Comparison of ENCODE assay signal across 17 cellular contexts in the genomic region with DNA sequence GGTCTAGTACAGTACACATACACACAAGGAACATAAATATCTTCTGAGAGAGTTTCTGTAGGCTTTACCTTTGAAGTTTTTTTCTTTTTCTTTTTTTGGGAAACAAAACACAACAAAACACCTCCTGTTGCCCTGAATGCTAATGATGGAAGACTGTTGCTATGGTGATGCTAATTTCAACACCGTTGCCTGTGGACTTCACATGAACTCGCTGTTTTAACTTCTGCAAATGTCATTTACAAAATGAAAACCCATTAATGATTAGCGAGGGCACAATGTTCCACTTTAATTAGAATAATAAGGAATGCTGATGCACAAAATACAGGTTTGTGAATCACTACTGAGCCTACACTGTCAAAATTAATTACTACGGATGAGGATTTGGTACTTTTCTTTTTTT.
DNase-seq lines count a peak whose midpoint lies in the region; ATAC-seq, FAIRE-seq and TF ChIP-seq lines count a peak whose summit lies in the region.
"Had no signal": no experiment of that assay in that cellular context is flagged by ENCODE, and none has a peak within 500 bp of the region (broad histone marks: within the 10 kb centered on the region; RNA-seq: fewer than 3 reads in every experiment).

No MANE protein-coding gene starts in this region.

- H3K27me3 Mint-ChIP-seq in brain, result no peaks in the 10 kb centered on the region

- no peak for TF ChIP-seq EP300 in HepG2 (IDR thresholded peaks at IDR 0.05; ENCODE audit: low read depth in 2 of 2, low read length in 2 of 2)
- no peak for TF ChIP-seq EP300 in HepG2 (CRISPR knock-in tag; IDR thresholded peaks at IDR 0.05; ENCODE audit: borderline replicate concordance)

- H3K36me3 ChIP-seq in liver (ENCODE audit: control insufficient read depth in 4 of 4, insufficient read depth in 3 of 4, low read depth in 1 of 4, low read length in 3 of 4) (no peaks in the 10 kb centered on the region), HepG2 (replicated peaks in 1 of 2; ENCODE audit: control insufficient read depth in 1 of 2, insufficient read depth in 2 of 2, low read length in 2 of 2) (no peaks in the 10 kb centered on the region), keratinocyte (ENCODE audit: control insufficient read depth in 2 of 2, extremely low read depth in 1 of 2, insufficient read depth in 2 of 2, low read length in 2 of 2) (no peaks in the 10 kb centered on the region), brain microvascular endothelial cell (replicated peaks) (no peaks in the 10 kb centered on the region)
- H3K36me3 ChIP-seq: HAP-1 had no signal

- H3K79me2 ChIP-seq in HepG2 (ENCODE audit: insufficient read depth, low read length), result no peaks in the 10 kb centered on the region
- H3K79me2 ChIP-seq in keratinocyte (ENCODE audit: control insufficient read depth, insufficient read depth, low read length), result no peaks in the 10 kb centered on the region

- DNase-seq in HepG2 (ENCODE audit: low spot score) (no peak), keratinocyte (ENCODE audit: low read depth, low spot score) (no peak), retinal pigment epithelial cell (ENCODE audit: low read depth) (peak; percentile 15), GM20000 (ENCODE audit: low spot score) (no peak), brain microvascular endothelial cell (no peak)
- DNase-seq in activated CD4-positive, CD25-positive, alpha-beta regulatory T cell treated with anti-CD3 and anti-CD28 coated beads, Interleukin-2, amount 50 U/mL, for 72 hours, result no peak
- DNase-seq: Caco-2; CD8-positive, alpha-beta memory T cell; DND-41; GF-D8; GM23248 had no signal

- dilution Hi-C loops in keratinocyte (cut with MboI; ENCODE audit: extremely low pct_ligation_motif_present, low sequenced_read_pairs), result no loop called here

- CTCF ChIA-PET in HepG2 (lab: Yijun Ruan, JAX; ENCODE audit: low intra/inter-chr PET ratio, low total read pairs), result no interaction called here

- no peak overlapping the region for H3K27ac ChIP-seq in liver (ENCODE audit: low read depth in 1 of 2, low read length in 2 of 2)
- no peak overlapping the region for H3K27ac ChIP-seq in HepG2 (ENCODE audit: extremely low read length, insufficient read depth, low read length)
- H3K27ac ChIP-seq in keratinocyte (ENCODE audit: control insufficient read depth, insufficient read depth, low read length), result no peak overlapping the region
- H3K27ac ChIP-seq in brain microvascular endothelial cell, result no peak overlapping the region
- H3K27ac ChIP-seq: 22Rv1, BLaER1, GM23248 had no signal

- H3K9me1 ChIP-seq in keratinocyte (ENCODE audit: control insufficient read depth, extremely low read depth, insufficient read depth, low read length), result no peaks in the 10 kb centered on the region

- WGBS in liver, result 35% methylated on average over 4 of the region's 4 CpGs
- 41% methylated on average over 4 of the region's 4 CpGs for WGBS in HepG2 (ENCODE audit: low lambda C conversion rate)

- FAIRE-seq in HepG2 (lab: Jason Lieb, UNC) (no peak), keratinocyte (lab: Jason Lieb, UNC) (peak; percentile 9)
- FAIRE-seq: HTR-8/SVneo had no signal

- ATAC-seq in HepG2, result no peak

- peaks cover 12% of the 10 kb centered on the region for H3K4me1 Mint-ChIP-seq in brain
- H3K4me1 Mint-ChIP-seq: CD8-positive, alpha-beta memory T cell had no signal

- peaks cover 0 to 2% (median 0%) of the 10 kb centered on the region in 4 donors for H3K9me3 ChIP-seq in liver (ENCODE audit: control insufficient read depth in 4 of 4, low read length in 3 of 4)
- H3K9me3 ChIP-seq in HepG2 (ENCODE audit: low read length), result no peaks in the 10 kb centered on the region
- H3K9me3 ChIP-seq in keratinocyte (ENCODE audit: control insufficient read depth, low read depth, low read length), result no peaks in the 10 kb centered on the region
- H3K9me3 ChIP-seq: Caco-2, HAP-1 had no signal

- H2AFZ ChIP-seq in HepG2 (ENCODE audit: low read length), result no peak overlapping the region
- peak overlapping the region; percentile 19 for H2AFZ ChIP-seq in keratinocyte (ENCODE audit: control insufficient read depth, low read length)
- H2AFZ ChIP-seq: GM23248 had no signal

- in situ Hi-C loops in HepG2 (cut with HindIII; ENCODE audit: extremely low pct_ligation_motif_present, low pct_unique_long_range_greater_than_20kb) (loop anchor here (10.0 kb wide), 1 partner anchor 264 kb away; no protein-coding TSS in a partner anchor), brain microvascular endothelial cell (cut with HindIII; ENCODE audit: low pct_ligation_motif_present, low sequenced_read_pairs) (no loop called here)

- H3K4me3 ChIP-seq in liver (ENCODE audit: low read depth in 1 of 3, low read length in 3 of 3) (no peak overlapping the region), HepG2 (replicated peaks in 1 of 3; ENCODE audit: insufficient read depth in 1 of 3, low read depth in 2 of 3, low read length in 3 of 3) (no peak overlapping the region), keratinocyte (ENCODE audit: control insufficient read depth in 2 of 3, extremely low read depth in 1 of 3, insufficient read depth in 2 of 3, low read depth in 1 of 3, low read length in 3 of 3) (no peak overlapping the region), retinal pigment epithelial cell (ENCODE audit: low read length) (no peak overlapping the region), brain microvascular endothelial cell (ENCODE audit: low read depth, low read length) (no peak overlapping the region)
- H3K4me3 ChIP-seq: BLaER1, GM23248, HAP-1 had no signal

- H3K4me1 ChIP-seq in liver (ENCODE audit: control insufficient read depth in 4 of 4, insufficient read depth in 4 of 4, low read length in 3 of 4), result peaks cover 0 to 22% (median 9%) of the 10 kb centered on the region in 4 donors
- no peaks in the 10 kb centered on the region for H3K4me1 ChIP-seq in HepG2 (ENCODE audit: insufficient read depth, low read length)
- peaks cover 16% of the 10 kb centered on the region for H3K4me1 ChIP-seq in keratinocyte (ENCODE audit: control insufficient read depth, extremely low read depth, insufficient read depth, low read length)
- H3K4me1 ChIP-seq: BLaER1, HAP-1 had no signal

- no peak overlapping the region for H3K4me2 ChIP-seq in HepG2 (ENCODE audit: low read depth, low read length)
- H3K4me2 ChIP-seq in keratinocyte (ENCODE audit: control insufficient read depth, extremely low read depth, insufficient read depth, low read depth, low read length), result peak overlapping the region; percentile 12
- H3K4me2 ChIP-seq: BLaER1 had no signal

- TF ChIP-seq RAD21 in liver (IDR thresholded peaks at IDR 0.05), result no peak
- TF ChIP-seq RAD21 in HepG2 (CRISPR knock-in tag; IDR thresholded peaks at IDR 0.05), result no peak

- H4K20me1 ChIP-seq in HepG2 (ENCODE audit: insufficient read depth, low read length) (no peaks in the 10 kb centered on the region), keratinocyte (ENCODE audit: control insufficient read depth, extremely low read depth, insufficient read depth, low read length) (no peaks in the 10 kb centered on the region)
- H4K20me1 ChIP-seq: BLaER1 had no signal

- TF ChIP-seq CTCF in liver (IDR thresholded peaks at IDR 0.05; ENCODE audit: low read depth, low read length, missing input control) (no peak), HepG2 (CRISPR knock-in tag; IDR thresholded peaks at IDR 0.05) (no peak), brain (conservative IDR thresholded peaks at IDR 0.05) (no peak), keratinocyte (optimal IDR thresholded peaks at IDR 0.05 in 1 of 3, IDR thresholded peaks at IDR 0.05 in 1 of 3, conservative IDR thresholded peaks at IDR 0.05 in 1 of 3; ENCODE audit: extremely low read depth in 1 of 3, insufficient read depth in 2 of 3, low read length in 3 of 3) (no peak), retinal pigment epithelial cell (conservative IDR thresholded peaks at IDR 0.05; ENCODE audit: low read depth, low read length) (no peak), GM20000 (IDR thresholded peaks at IDR 0.05; ENCODE audit: extremely low read depth, missing control alignments) (no peak), brain microvascular endothelial cell (IDR thresholded peaks at IDR 0.05; ENCODE audit: low read depth, low read length, missing control alignments) (no peak)

- no peak for TF ChIP-seq POLR2A in HepG2 (IDR thresholded peaks at IDR 0.05; ENCODE audit: insufficient read depth in 1 of 2, low read depth in 2 of 2, low read length in 2 of 2)

- intact Hi-C loops in HepG2 (cut with micrococcal nuclease; ENCODE audit: unreplicated experiment), result no loop called here

- H3K9ac ChIP-seq in liver (ENCODE audit: low read depth in 1 of 2, low read length in 2 of 2) (no peak overlapping the region), HepG2 (ENCODE audit: insufficient read depth, low read depth, low read length) (no peak overlapping the region), keratinocyte (ENCODE audit: control insufficient read depth, extremely low read depth, insufficient read depth, low read length) (no peak overlapping the region)
- H3K9ac ChIP-seq: BLaER1, GM23248 had no signal

- BruUV-seq in HepG2 (replicated peaks; lab: Mats Ljungman, UMichigan), result no TSS peak

- POLR2A ChIA-PET in HepG2 (lab: Yijun Ruan, JAX), result no interaction called here

- H3K27me3 ChIP-seq in liver (ENCODE audit: control insufficient read depth in 4 of 4, insufficient read depth in 4 of 4, low read length in 3 of 4) (no peaks in the 10 kb centered on the region), HepG2 (ENCODE audit: control insufficient read depth in 1 of 2, insufficient read depth in 2 of 2, low read length in 2 of 2) (no peaks in the 10 kb centered on the region; a peak in 1 of 5 replicates), keratinocyte (ENCODE audit: control insufficient read depth, extremely low read depth, insufficient read depth, low read length) (no peaks in the 10 kb centered on the region), brain microvascular endothelial cell (replicated peaks) (no peaks in the 10 kb centered on the region)

- peaks cover 3 to 6% (median 4%) of the 10 kb centered on the region in 5 experiments for H3K9me3 Mint-ChIP-seq in brain

- peak overlapping the region in 2 of 5 experiments; percentile 20 to 71 for H3K4me3 Mint-ChIP-seq in brain
- H3K4me3 Mint-ChIP-seq: CD8-positive, alpha-beta memory T cell had no signal

- peak overlapping the region in 3 of 5 experiments; percentile 47 to 69 (median 66) for H3K27ac Mint-ChIP-seq in brain

- H3K36me3 Mint-ChIP-seq in brain, result no peaks in the 10 kb centered on the region
- H3K36me3 Mint-ChIP-seq: CD8-positive, alpha-beta memory T cell had no signal

TF ChIP-seq in liver, 16 proteins besides CTCF, POLR2A, EP300 and RAD21 (continues in another document):
- TF ChIP-seq SP1 (IDR thresholded peaks at IDR 0.05), result peak; percentile 38
- TF ChIP-seq, protein P1, sequence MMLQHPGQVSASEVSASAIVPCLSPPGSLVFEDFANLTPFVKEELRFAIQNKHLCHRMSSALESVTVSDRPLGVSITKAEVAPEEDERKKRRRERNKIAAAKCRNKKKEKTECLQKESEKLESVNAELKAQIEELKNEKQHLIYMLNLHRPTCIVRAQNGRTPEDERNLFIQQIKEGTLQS (IDR thresholded peaks at IDR 0.05), result no peak

TF ChIP-seq in HepG2, 621 proteins besides CTCF, POLR2A, EP300 and RAD21 (continues in another document):
- TF ChIP-seq MED13 (CRISPR knock-in tag; IDR thresholded peaks at IDR 0.05) (no peak), ETV6 (CRISPR knock-in tag; conservative IDR thresholded peaks at IDR 0.05) (no peak), MATR3 (CRISPR knock-in tag; IDR thresholded peaks at IDR 0.05) (no peak), ZNF468 (CRISPR knock-in tag; IDR thresholded peaks at IDR 0.05) (no peak), ZFP82 (CRISPR knock-in tag; IDR thresholded peaks at IDR 0.05; ENCODE audit: borderline replicate concordance) (no peak)
